ENCODE assay signal across 9 cellular contexts in genomic region chr7:127252736-127253288, GRCh38. TPM values are rescaled to one million over a fixed set of nuclear protein-coding genes. Genes with fewer than 3 reads are reported as not detected.
DNase-seq lines count a peak whose midpoint lies in the region; ATAC-seq lines count a peak whose summit lies in the region.
"Had no signal": no experiment of that assay in that cellular context is flagged by ENCODE, and none has a peak within 500 bp of the region (broad histone marks: within the 10 kb centered on the region; RNA-seq: fewer than 3 reads in every experiment).

GRM8 (minus strand) TSS chr7:127252941.

- H3K27ac ChIP-seq in right cardiac atrium (ENCODE audit: low read length): no peak within 1 kb of the TSS

- peak within 1 kb of the TSS; percentile 64 for H3K4me3 ChIP-seq in right cardiac atrium (ENCODE audit: low read length)

- DNase-seq in NCI-H748 treated with DMSO at 0.1 percent for 48 hours (lab: John Stamatoyannopoulos, UW) (peak; percentile 46), amniotic epithelial cell (ENCODE audit: low read depth) (peak; percentile 22), right cardiac atrium (peak; percentile 65 to 81 (median 71)), posterior cingulate gyrus (peak in 9 of 10 donors; percentile 25 to 92 (median 52))

- H3K9me3 ChIP-seq in ES-I3 (ENCODE audit: control insufficient read depth, insufficient read depth, low read length) (no peaks in the 10 kb centered on the region), right cardiac atrium (ENCODE audit: control insufficient read depth, low read length) (no peaks in the 10 kb centered on the region)

- peak within 1 kb of the TSS; percentile 84 for H3K9ac ChIP-seq in ES-I3 (ENCODE audit: low read depth, low read length)

- WGBS in right cardiac atrium: under 1% methylated on average over 66 of the region's 66 CpGs

- ATAC-seq in HG02678 (IDR thresholded peaks at IDR 0.05; ENCODE audit: unreplicated experiment): peak; percentile 23
- ATAC-seq in right cardiac atrium: peak; percentile 71 to 88
- no peak for ATAC-seq in HG02870 (IDR thresholded peaks at IDR 0.05; ENCODE audit: unreplicated experiment)
- ATAC-seq in HG03135 (IDR thresholded peaks at IDR 0.05; ENCODE audit: unreplicated experiment): no peak

- intact Hi-C loops in right cardiac atrium (cut with DNase I) (loop anchor here in 1 of 4 donors (10.0 kb wide), 1 partner anchor 448 kb away; no protein-coding TSS in a partner anchor), posterior cingulate gyrus (cut with DNase I) (loop anchor here (5.0 kb wide), 1 partner anchor 146 kb away; no protein-coding TSS in a partner anchor)

- H3K36me3 ChIP-seq in ES-I3 (ENCODE audit: insufficient read depth, low read length): no peaks in the 10 kb centered on the region

- H3K4me1 ChIP-seq in ES-I3 (ENCODE audit: insufficient read depth, low read length) (no peaks in the 10 kb centered on the region; the same call in 1 of the 2 replicates), right cardiac atrium (ENCODE audit: control insufficient read depth, insufficient read depth, low read length) (no peaks in the 10 kb centered on the region)

- H3K27me3 ChIP-seq in right cardiac atrium (ENCODE audit: control insufficient read depth, insufficient read depth): no peaks in the 10 kb centered on the region

RNA-seq across cellular contexts. Expression of gene GRM8, which starts in this region (rescaled TPM):
- not detected for total RNA-seq in right cardiac atrium
- polyA plus RNA-seq in right cardiac atrium: 0.09 TPM
- total RNA-seq: subcutaneous adipose tissue had no signal

Comparison
In these comparisons a context has a peak if more than half of its experiments do, and no peak if none do; other contexts are left out.
1. Peak in DNase-seq, ATAC-seq and H3K4me3 ChIP-seq in right cardiac atrium; RNA of the gene not detected or under 1 TPM.